ENCODE assay signal across 8 cellular contexts in genomic region chr10:102114861-102115618, GRCh38. TPM values are rescaled to one million over a fixed set of nuclear protein-coding genes. Genes with fewer than 3 reads are reported as not detected.
A peak's percentile ranks its signal among the peaks of the same experiment; 100 is the strongest.
DNase-seq lines count a peak whose midpoint lies in the region; ATAC-seq and TF ChIP-seq lines count a peak whose summit lies in the region.

No MANE protein-coding gene starts in this region.

- H3K9me3 ChIP-seq in iPS-18a (ENCODE audit: control insufficient read depth, low read depth, low read length), result no peaks in the 10 kb centered on the region
- H3K9me3 ChIP-seq in skeletal muscle satellite cell (replicated peaks; ENCODE audit: low read length), result no peaks in the 10 kb centered on the region

- H3K4me2 ChIP-seq in skeletal muscle satellite cell (ENCODE audit: low read length), result peak overlapping the region; percentile 89

- peaks cover 20% of the 10 kb centered on the region for H3K27me3 Mint-ChIP-seq in brain

- no peak overlapping the region for H3K27ac ChIP-seq in iPS-18a (ENCODE audit: low read length)

- H3K27ac Mint-ChIP-seq in brain, result peak overlapping the region; percentile 97 to 100 (median 99)

- peak overlapping the region; percentile 88 to 97 (median 96) for H3K4me3 Mint-ChIP-seq in brain

- H3K27me3 ChIP-seq in iPS-18a (ENCODE audit: control insufficient read depth, insufficient read depth, low read length), result no peaks in the 10 kb centered on the region
- no peaks in the 10 kb centered on the region for H3K27me3 ChIP-seq in skeletal muscle satellite cell (ENCODE audit: control insufficient read depth, insufficient read depth, low read length)

- TF ChIP-seq CTCF in GM13976 (IDR thresholded peaks at IDR 0.05; ENCODE audit: borderline replicate concordance, control extremely low read depth, extremely low read depth, insufficient read depth, missing control alignments), result no peak
- TF ChIP-seq CTCF in brain (conservative IDR thresholded peaks at IDR 0.05), result no peak

- H3K9ac ChIP-seq in iPS-18a (ENCODE audit: low read length) (peak overlapping the region; percentile 49), skeletal muscle satellite cell (ENCODE audit: low read depth, low read length) (peak overlapping the region; percentile 66)

- H3K4me1 ChIP-seq in iPS-18a (ENCODE audit: control insufficient read depth, low read depth, low read length) (peaks cover 49% of the 10 kb centered on the region), skeletal muscle satellite cell (ENCODE audit: control insufficient read depth, insufficient read depth, low read length) (peaks cover 52% of the 10 kb centered on the region)

- in situ Hi-C loops in GM13976 (cut with MboI; ENCODE audit: low sequenced_read_pairs, unreplicated experiment), result no loop called here

- H3K36me3 ChIP-seq in iPS-18a (ENCODE audit: control insufficient read depth, low read depth, low read length) (peaks cover 17% of the 10 kb centered on the region), skeletal muscle satellite cell (ENCODE audit: insufficient read depth, low read length) (peaks cover 13% of the 10 kb centered on the region)

- peaks cover 77% of the 10 kb centered on the region for H3K4me1 Mint-ChIP-seq in brain

- DNase-seq in GM13976 (ENCODE audit: low spot score), result peak; percentile 91
- peak; percentile 49 for DNase-seq in NCI-H187 treated with DMSO at 0.1 percent for 48 hours (lab: John Stamatoyannopoulos, UW)
- DNase-seq in UCSD-AML1 (lab: John Stamatoyannopoulos, UW; ENCODE audit: unreplicated experiment), result peak; percentile 89
- DNase-seq in cortex of kidney (lab: John Stamatoyannopoulos, UW), result no peak

- no peaks in the 10 kb centered on the region for H3K9me3 Mint-ChIP-seq in brain

- H3K4me3 ChIP-seq in iPS-18a (ENCODE audit: low read length), result peak overlapping the region; percentile 58
- H3K4me3 ChIP-seq in skeletal muscle satellite cell (ENCODE audit: low read length), result peak overlapping the region; percentile 87

- H3K36me3 Mint-ChIP-seq in brain, result peaks cover 30% of the 10 kb centered on the region

- ATAC-seq in HG02759 (IDR thresholded peaks at IDR 0.05; ENCODE audit: unreplicated experiment), result peak; percentile 79

RNA-seq across cellular contexts. Expression of gene LDB1, which starts 5.1 kb away (rescaled TPM):
- 56.2 TPM for polyA plus RNA-seq in brain (ENCODE audit: insufficient read depth, low read depth, low replicate concordance)
- total RNA-seq in skeletal muscle satellite cell (2012; rRNA removed), result 17.5 and 30.4 TPM in 2 replicates

RNA-seq across cellular contexts. Expression of gene PPRC1, which starts 17.8 kb away (rescaled TPM):
- 15.8 TPM for polyA plus RNA-seq in brain (ENCODE audit: insufficient read depth, low read depth, low replicate concordance)
- total RNA-seq in skeletal muscle satellite cell (2012; rRNA removed), result 19.2 and 20.0 TPM in 2 replicates

RNA-seq across cellular contexts. Expression of gene NOLC1, which starts 37.1 kb away (rescaled TPM):
- polyA plus RNA-seq in brain (ENCODE audit: insufficient read depth, low read depth, low replicate concordance), result 124 TPM
- total RNA-seq in skeletal muscle satellite cell (2012; rRNA removed), result 59.0 and 74.8 TPM in 2 replicates

RNA-seq across cellular contexts. Expression of gene HPS6, which starts 49.9 kb away (rescaled TPM):
- polyA plus RNA-seq in brain (ENCODE audit: insufficient read depth, low read depth, low replicate concordance), result 6.3 TPM
- 38.7 and 40.8 TPM in 2 replicates for total RNA-seq in skeletal muscle satellite cell (2012; rRNA removed)

RNA-seq across cellular contexts. Expression of gene ARMH3, which starts 59.1 kb away (rescaled TPM):
- polyA plus RNA-seq in brain (ENCODE audit: insufficient read depth, low read depth, low replicate concordance), result 11.3 TPM
- 6.6 and 7.2 TPM in 2 replicates for total RNA-seq in skeletal muscle satellite cell (2012; rRNA removed)
